8 cellular contexts compared by ENCODE assay signal in the genomic region with DNA sequence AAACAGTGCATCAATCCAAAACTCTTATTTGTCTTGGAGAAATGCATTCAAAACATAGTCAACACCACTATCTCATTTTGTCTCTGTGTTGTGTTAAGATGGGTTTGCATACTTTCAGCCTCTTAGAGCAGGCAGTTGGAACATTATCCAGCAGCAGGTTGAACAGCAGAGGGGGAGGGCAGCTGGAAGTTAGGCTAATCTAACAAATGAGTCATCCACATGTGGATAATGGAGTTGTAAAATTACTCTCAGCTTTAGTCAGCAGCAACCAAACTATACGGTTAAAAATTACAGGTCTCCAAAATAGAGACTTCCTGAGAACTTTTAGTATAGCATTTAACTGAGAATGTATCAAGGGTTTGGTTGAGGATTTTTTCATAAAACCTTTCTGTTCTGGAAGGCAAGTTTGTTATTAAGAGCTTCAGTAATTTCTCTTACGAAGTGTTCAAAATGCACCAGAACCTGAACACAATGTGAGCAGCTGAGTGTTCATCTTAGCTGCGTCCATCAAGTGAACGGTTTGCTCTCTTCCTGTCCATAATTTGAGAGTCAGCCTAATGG. TPM values are rescaled to one million over a fixed set of nuclear protein-coding genes. Genes with fewer than 3 reads are reported as not detected.
DNase-seq lines count a peak whose midpoint lies in the region; ATAC-seq and TF ChIP-seq lines count a peak whose summit lies in the region.

No MANE protein-coding gene starts in this region.

- intact Hi-C loops in activated naive CD4-positive, alpha-beta T cell treated with anti-CD3 and anti-CD28 coated beads for 36 hours (cut with micrococcal nuclease) = loop anchor here (1.0 to 2.0 kb wide), 2 partner anchors 16 to 38 kb away; no protein-coding TSS in a partner anchor

- ATAC-seq in GM21619 (IDR thresholded peaks at IDR 0.05; ENCODE audit: unreplicated experiment) (no peak), HG03095 (IDR thresholded peaks at IDR 0.05; ENCODE audit: unreplicated experiment) (no peak), GM18498 (IDR thresholded peaks at IDR 0.05; ENCODE audit: unreplicated experiment) (no peak)

- H3K27ac Mint-ChIP-seq in activated naive CD4-positive, alpha-beta T cell treated with anti-CD3 and anti-CD28 coated beads for 36 hours = peak overlapping the region; percentile 47
- H3K27ac Mint-ChIP-seq in activated naive CD4-positive, alpha-beta T cell treated with anti-CD3 and anti-CD28 coated beads, Interleukin-2, amount 10 ng/mL, durations not matched to agents 7 days and 5 days = no peak overlapping the region

- H3K36me3 Mint-ChIP-seq in activated naive CD4-positive, alpha-beta T cell treated with anti-CD3 and anti-CD28 coated beads for 36 hours (ENCODE audit: low read depth) = peaks cover 2% of the 10 kb centered on the region
- H3K36me3 Mint-ChIP-seq in activated naive CD4-positive, alpha-beta T cell treated with anti-CD3 and anti-CD28 coated beads, Interleukin-2, amount 10 ng/mL, durations not matched to agents 7 days and 5 days = peaks cover 23% of the 10 kb centered on the region

- H3K4me1 Mint-ChIP-seq in activated naive CD4-positive, alpha-beta T cell treated with anti-CD3 and anti-CD28 coated beads for 36 hours (ENCODE audit: low read depth) = peaks cover 73% of the 10 kb centered on the region
- H3K4me1 Mint-ChIP-seq in activated naive CD4-positive, alpha-beta T cell treated with anti-CD3 and anti-CD28 coated beads, Interleukin-2, amount 10 ng/mL, durations not matched to agents 7 days and 5 days = peaks cover 63% of the 10 kb centered on the region

- TF ChIP-seq CTCF in epithelial cell of proximal tubule (conservative IDR thresholded peaks at IDR 0.05; ENCODE audit: low read depth, low read length) = no peak

- peak; percentile 62 for DNase-seq in activated naive CD4-positive, alpha-beta T cell treated with anti-CD3 and anti-CD28 coated beads for 36 hours
- DNase-seq in activated naive CD4-positive, alpha-beta T cell treated with anti-CD3 and anti-CD28 coated beads, Interleukin-2, amount 10 ng/mL, durations not matched to agents 7 days and 5 days = no peak
- DNase-seq in NCI-H774 (lab: John Stamatoyannopoulos, UW) (peak; percentile 48), epithelial cell of proximal tubule (ENCODE audit: low read depth) (peak; percentile 75), skeletal muscle cell (ENCODE audit: low read depth) (peak; percentile 43)

- no peak overlapping the region for H3K4me3 Mint-ChIP-seq in activated naive CD4-positive, alpha-beta T cell treated with anti-CD3 and anti-CD28 coated beads for 36 hours
- no peak overlapping the region for H3K4me3 Mint-ChIP-seq in activated naive CD4-positive, alpha-beta T cell treated with anti-CD3 and anti-CD28 coated beads, Interleukin-2, amount 10 ng/mL, durations not matched to agents 7 days and 5 days

- H3K4me3 ChIP-seq in epithelial cell of proximal tubule (ENCODE audit: low read depth, low read length) = no peak overlapping the region
- no peak overlapping the region for H3K4me3 ChIP-seq in skeletal muscle cell (ENCODE audit: low read depth, low read length)

- H3K27me3 Mint-ChIP-seq in activated naive CD4-positive, alpha-beta T cell treated with anti-CD3 and anti-CD28 coated beads for 36 hours (ENCODE audit: low read depth) = no peaks in the 10 kb centered on the region
- H3K27me3 Mint-ChIP-seq in activated naive CD4-positive, alpha-beta T cell treated with anti-CD3 and anti-CD28 coated beads, Interleukin-2, amount 10 ng/mL, durations not matched to agents 7 days and 5 days = no peaks in the 10 kb centered on the region

- no peaks in the 10 kb centered on the region for H3K9me3 Mint-ChIP-seq in activated naive CD4-positive, alpha-beta T cell treated with anti-CD3 and anti-CD28 coated beads for 36 hours
- no peaks in the 10 kb centered on the region for H3K9me3 Mint-ChIP-seq in activated naive CD4-positive, alpha-beta T cell treated with anti-CD3 and anti-CD28 coated beads, Interleukin-2, amount 10 ng/mL, durations not matched to agents 7 days and 5 days

- CTCF ChIA-PET in activated naive CD4-positive, alpha-beta T cell treated with anti-CD3 and anti-CD28 coated beads for 36 hours (lab: Charles Lee) = interaction anchor here (1.3 kb wide), 1 partner anchor 11 kb away, joined by 4 read pairs; no protein-coding TSS in a partner anchor
- CTCF ChIA-PET in activated naive CD4-positive, alpha-beta T cell treated with anti-CD3 and anti-CD28 coated beads, Interleukin-2, amount 10 ng/mL, durations not matched to agents 7 days and 5 days (lab: Charles Lee) = interaction anchor here (0.6 kb wide), 1 partner anchor 336 kb away, joined by 3 read pairs; no protein-coding TSS in a partner anchor

RNA-seq across cellular contexts. Expression of gene PRKCA, which starts 46.3 kb away (rescaled TPM):
- total RNA-seq in activated naive CD4-positive, alpha-beta T cell treated with anti-CD3 and anti-CD28 coated beads for 36 hours = 10 to 100 TPM; 78.4 to 79.7 TPM
- 6.7 and 10.3 TPM in 2 replicates for total RNA-seq in epithelial cell of proximal tubule
